ENCODE assay signal across 8 cellular contexts in genomic region chr9:105299190-105299854, GRCh38. TPM values are rescaled to one million over a fixed set of nuclear protein-coding genes. Genes with fewer than 3 reads are reported as not detected.
DNase-seq lines count a peak whose midpoint lies in the region; ATAC-seq, FAIRE-seq and TF ChIP-seq lines count a peak whose summit lies in the region.

No MANE protein-coding gene starts in this region.

- peak overlapping the region; percentile 38 for H3K4me2 ChIP-seq in K562 (ENCODE audit: insufficient read depth, low read length)

- H3K9ac ChIP-seq in K562 (ENCODE audit: insufficient read depth in 1 of 2, low read depth in 2 of 2, low read length in 2 of 2), result no peak overlapping the region

- H3K36me3 ChIP-seq in ACC112 (ENCODE audit: insufficient read depth, low read length) (peaks cover 17% of the 10 kb centered on the region), K562 (ENCODE audit: control insufficient read depth, insufficient read depth, low read length) (no peaks in the 10 kb centered on the region)

- 11% methylated on average over 7 of the region's 7 CpGs for WGBS in K562 (ENCODE audit: insufficient coverage, low coverage, missing lambda C conversion rate)

- TF ChIP-seq RAD21 in K562 (CRISPR knock-in tag; conservative IDR thresholded peaks at IDR 0.05 in 1 of 2, IDR thresholded peaks at IDR 0.05 in 1 of 2), result no peak

- H3K27ac Mint-ChIP-seq in activated T-helper 1 cell treated with anti-CD3 and anti-CD28 coated beads, Interleukin-12 subunit alpha, Interleukin-12 subunit beta, Interleukin-2, Interleukin-4 antibody, amounts not matched to agents 30 ng/mL and 10 ng/mL and 1 ng/mL, durations not matched to agents 14 hours and 24 hours and 36 hours, result no peak overlapping the region

- H3K27me3 Mint-ChIP-seq in activated T-helper 1 cell treated with anti-CD3 and anti-CD28 coated beads, Interleukin-12 subunit alpha, Interleukin-12 subunit beta, Interleukin-2, Interleukin-4 antibody, amounts not matched to agents 30 ng/mL and 10 ng/mL and 1 ng/mL, durations not matched to agents 14 hours and 24 hours and 36 hours (ENCODE audit: insufficient read depth), result peaks cover 2% of the 10 kb centered on the region

- CTCF ChIA-PET in K562 (lab: Yijun Ruan, JAX; ENCODE audit: low intra/inter-chr PET ratio), result no interaction called here
- CTCF ChIA-PET in HEK293T (lab: Yijun Ruan, JAX), result no interaction called here

- H2AFZ ChIP-seq in ACC112 (ENCODE audit: low read length, unreplicated experiment) (peak overlapping the region; percentile 14), K562 (ENCODE audit: low read depth, low read length) (peak overlapping the region; percentile 74)

- H3K9me1 ChIP-seq in K562 (ENCODE audit: control insufficient read depth, insufficient read depth, low read length), result no peaks in the 10 kb centered on the region

- H3K4me3 ChIP-seq in ACC112 (ENCODE audit: low read depth, low read length) (peak overlapping the region; percentile 24; the same call in 1 of the 2 replicates), K562 (no peak overlapping the region)

- H3K4me3 Mint-ChIP-seq in activated T-helper 1 cell treated with anti-CD3 and anti-CD28 coated beads, Interleukin-12 subunit alpha, Interleukin-12 subunit beta, Interleukin-2, Interleukin-4 antibody, amounts not matched to agents 30 ng/mL and 10 ng/mL and 1 ng/mL, durations not matched to agents 14 hours and 24 hours and 36 hours, result no peak overlapping the region

- BruUV-seq in K562 (replicated peaks; lab: Mats Ljungman, UMichigan), result no TSS peak

- H3K4me1 ChIP-seq in ACC112 (ENCODE audit: control insufficient read depth, insufficient read depth, low read length, unreplicated experiment) (peaks cover 50% of the 10 kb centered on the region), K562 (replicated peaks in 1 of 2; ENCODE audit: control insufficient read depth in 2 of 2, insufficient read depth in 2 of 2, low read length in 2 of 2) (peaks cover 0 to 9% of the 10 kb centered on the region in 2 experiments; a peak in 3 of 5 replicates)

- in situ Hi-C loops in K562 (cut with MboI) (no loop called here), GM13977 (cut with MboI; ENCODE audit: low pct_unique_long_range_greater_than_20kb, low sequenced_read_pairs, unreplicated experiment) (no loop called here)

- FAIRE-seq in K562 (lab: Jason Lieb, UNC), result peak; percentile 71

- H3K79me2 ChIP-seq in ACC112 (ENCODE audit: control insufficient read depth, insufficient read depth, low read length, unreplicated experiment) (peaks cover 41% of the 10 kb centered on the region), K562 (ENCODE audit: control insufficient read depth, insufficient read depth, low read length) (no peaks in the 10 kb centered on the region)

- POLR2A ChIA-PET in K562 (lab: Yijun Ruan, JAX) (interaction anchor here (1.0 kb wide), 1 partner anchor 10 kb away, joined by 3 read pairs; no protein-coding TSS in a partner anchor), HEK293T (lab: Yijun Ruan, JAX) (no interaction called here)

- no peak for TF ChIP-seq EP300 in K562 (IDR thresholded peaks at IDR 0.05; ENCODE audit: low read length)

- ATAC-seq in K562 (peak; percentile 81), left colon (peak; percentile 86)

- intact Hi-C loops in K562 (cut with micrococcal nuclease) (no loop called here), left colon (cut with DNase I, micrococcal nuclease) (no loop called here)
- intact Hi-C loops in activated T-helper 1 cell treated with anti-CD3 and anti-CD28 coated beads, Interleukin-12 subunit alpha, Interleukin-12 subunit beta, Interleukin-2, Interleukin-4 antibody, amounts not matched to agents 30 ng/mL and 10 ng/mL and 1 ng/mL, durations not matched to agents 14 hours and 24 hours and 36 hours (cut with micrococcal nuclease), result loop anchor here (5.0 kb wide), 1 partner anchor 63 kb away; no protein-coding TSS in a partner anchor

- DNase-seq in HK-2 (ENCODE audit: unreplicated experiment), result peak; percentile 41
- DNase-seq in K562 (ENCODE audit: extremely low read depth in 1 of 4, low spot score in 3 of 4), result peak; percentile 10 to 65 (median 32)
- no peak for DNase-seq in left colon
- DNase-seq in NCI-H748 (lab: John Stamatoyannopoulos, UW; ENCODE audit: unreplicated experiment), result no peak
- DNase-seq in activated T-helper 1 cell treated with anti-CD3 and anti-CD28 coated beads, Interleukin-12 subunit alpha, Interleukin-12 subunit beta, Interleukin-2, Interleukin-4 antibody, amounts not matched to agents 30 ng/mL and 10 ng/mL and 1 ng/mL, durations not matched to agents 14 hours and 24 hours and 36 hours (ENCODE audit: low spot score), result no peak
- DNase-seq in GM13977 (ENCODE audit: low spot score), result no peak
- DNase-seq in HEK293T (ENCODE audit: extremely low spot score), result no peak

- TF ChIP-seq CTCF in K562 (IDR thresholded peaks at IDR 0.05 in 2 of 3, conservative IDR thresholded peaks at IDR 0.05 in 1 of 3; ENCODE audit: insufficient read depth in 2 of 3, low read depth in 1 of 3, low read length in 3 of 3) (no peak), GM13977 (IDR thresholded peaks at IDR 0.05; ENCODE audit: extremely low read depth, insufficient read depth, missing control alignments) (no peak)

- no peaks in the 10 kb centered on the region for H3K9me3 Mint-ChIP-seq in activated T-helper 1 cell treated with anti-CD3 and anti-CD28 coated beads, Interleukin-12 subunit alpha, Interleukin-12 subunit beta, Interleukin-2, Interleukin-4 antibody, amounts not matched to agents 30 ng/mL and 10 ng/mL and 1 ng/mL, durations not matched to agents 14 hours and 24 hours and 36 hours

- H3K27ac ChIP-seq in ACC112 (ENCODE audit: low read depth, low read length) (peak overlapping the region; percentile 97), K562 (ENCODE audit: extremely low read depth, low read depth, low read length) (peak overlapping the region; percentile 48; the same call in 2 of the 3 replicates)

- TF ChIP-seq POLR2A in K562 (conservative IDR thresholded peaks at IDR 0.05), result no peak

- H3K36me3 Mint-ChIP-seq in activated T-helper 1 cell treated with anti-CD3 and anti-CD28 coated beads, Interleukin-12 subunit alpha, Interleukin-12 subunit beta, Interleukin-2, Interleukin-4 antibody, amounts not matched to agents 30 ng/mL and 10 ng/mL and 1 ng/mL, durations not matched to agents 14 hours and 24 hours and 36 hours (ENCODE audit: low read depth), result no peaks in the 10 kb centered on the region

- H4K20me1 ChIP-seq in K562 (replicated peaks; ENCODE audit: control insufficient read depth, insufficient read depth, low read length), result no peaks in the 10 kb centered on the region

- H3K9me3 ChIP-seq in K562 (replicated peaks; ENCODE audit: control insufficient read depth, insufficient read depth, low read depth, low read length), result no peaks in the 10 kb centered on the region

- peaks cover 11% of the 10 kb centered on the region for H3K4me1 Mint-ChIP-seq in activated T-helper 1 cell treated with anti-CD3 and anti-CD28 coated beads, Interleukin-12 subunit alpha, Interleukin-12 subunit beta, Interleukin-2, Interleukin-4 antibody, amounts not matched to agents 30 ng/mL and 10 ng/mL and 1 ng/mL, durations not matched to agents 14 hours and 24 hours and 36 hours (ENCODE audit: low read depth)

- no peaks in the 10 kb centered on the region for H3K27me3 ChIP-seq in ACC112 (ENCODE audit: insufficient read depth, low read length)
- no peaks in the 10 kb centered on the region for H3K27me3 ChIP-seq in K562 (ENCODE audit: control insufficient read depth in 2 of 2, insufficient read depth in 2 of 2, low read length in 2 of 2)

TF ChIP-seq in K562, 482 proteins besides CTCF, POLR2A, EP300 and RAD21 (continues in another document):
- TF ChIP-seq NR2C2 (CRISPR knock-in tag; IDR thresholded peaks at IDR 0.05), result no peak
- peak; percentile 30; the same call in 1 of the 2 replicates for TF ChIP-seq NR2C2 (tag; IDR thresholded peaks at IDR 0.05)
- 0 out of 2 replicates have a peak, but pooled peaks have one; percentile 33 for TF ChIP-seq SMAD3 (CRISPR knock-in tag; conservative IDR thresholded peaks at IDR 0.05)
- peak; percentile 89 for TF ChIP-seq JUND (IDR thresholded peaks at IDR 0.05; ENCODE audit: borderline replicate concordance, low read depth, low read length)
- TF ChIP-seq JUND (tag; IDR thresholded peaks at IDR 0.05; ENCODE audit: borderline replicate concordance, low read depth, low read length), result peak; percentile 89
- peak; percentile 46; the same call in 1 of the 2 replicates for TF ChIP-seq DPF2 (IDR thresholded peaks at IDR 0.05)

TF ChIP-seq in HEK293T, 16 proteins besides CTCF, POLR2A, EP300 and RAD21 (continues in another document):
- TF ChIP-seq FOXM1 (IDR thresholded peaks at IDR 0.05; ENCODE audit: borderline replicate concordance) (no peak), SP1 (IDR thresholded peaks at IDR 0.05) (no peak), LEF1 (IDR thresholded peaks at IDR 0.05; ENCODE audit: borderline replicate concordance) (no peak), FOXK2 (IDR thresholded peaks at IDR 0.05) (no peak), TARDBP (IDR thresholded peaks at IDR 0.05) (no peak), CTBP1 (IDR thresholded peaks at IDR 0.05; ENCODE audit: borderline replicate concordance) (no peak), SUZ12 (IDR thresholded peaks at IDR 0.05) (no peak), ZNF384 (IDR thresholded peaks at IDR 0.05) (no peak)

RNA-seq across cellular contexts. Expression of gene SLC44A1, which starts 54.9 kb away (rescaled TPM):
- 0.58 and 0.62 TPM in 2 replicates for total RNA-seq in K562 (2011; cell fraction: chromatin; rRNA removed; ENCODE audit: low replicate concordance)
- total RNA-seq in K562 (2011; cell fraction: nucleolus; rRNA removed), result 0.17 and 0.79 TPM in 2 replicates
- total RNA-seq in K562 (2011; cell fraction: nucleoplasm; rRNA removed), result 0.51 and 1.1 TPM in 2 replicates
- total RNA-seq in K562 (2014; rRNA removed) (0.59 and 0.86 TPM in 2 replicates), K562 (2014; rRNA removed; fragmentation: Illumina TruSeq; extraction: Trizol) (0.40 and 0.51 TPM in 2 replicates), K562 (2015; rRNA removed; fragmentation: Illumina TruSeq; extraction: Trizol) (0.29 and 0.34 TPM in 2 replicates), K562 (2021) (0.44 and 0.83 TPM in 2 replicates), left colon (100 to 1,000 TPM; 147 to 157 TPM)
- polyA plus RNA-seq in K562 (2011; rRNA removed) (0.11 and 0.35 TPM in 2 replicates), K562 (2014; fragmentation: Illumina TruSeq; extraction: Trizol) (0.22 and 0.30 TPM in 2 replicates), K562 (2014; fragmentation: Nextera tagmentation; extraction: Ambion mirVana) (under 1 TPM; 0.11 to 0.17 TPM), K562 (2014; rRNA removed) (0.24 and 0.25 TPM in 2 replicates)
- polyA plus RNA-seq in K562 (2011; cell fraction: cytosol; rRNA removed), result 0.19 and 0.27 TPM in 2 replicates
- 0.11 and 0.18 TPM in 2 replicates for polyA plus RNA-seq in K562 (2011; cell fraction: nucleus; rRNA removed)
- polyA plus RNA-seq in K562 (2012), result 0.40 and 0.64 TPM in 2 replicates
- polyA minus RNA-seq in K562 (2011; rRNA and poly(A)+ RNA removed), result 0.36 and 1.3 TPM in 2 replicates
- polyA minus RNA-seq in K562 (2011; cell fraction: cytosol; rRNA and poly(A)+ RNA removed), result 0.10 and 1.2 TPM in 2 replicates
- polyA minus RNA-seq in K562 (2011; cell fraction: nucleus; rRNA and poly(A)+ RNA removed), result 0.13 TPM in 1 of 2 replicates, not detected in the other
- total RNA-seq in activated T-helper 1 cell treated with anti-CD3 and anti-CD28 coated beads, Interleukin-12 subunit alpha, Interleukin-12 subunit beta, Interleukin-2, Interleukin-4 antibody, amounts not matched to agents 30 ng/mL and 10 ng/mL and 1 ng/mL, durations not matched to agents 14 hours and 24 hours and 36 hours, result 3.7 and 3.8 TPM in 2 replicates

Comparison
In these comparisons a context has a peak if more than half of its experiments do, and no peak if none do; other contexts are left out.
1. DNase-seq: peak in HK-2 (single experiment) and K562 (4 of 4); none in left colon (0 of 2), NCI-H748 (single experiment), activated T-helper 1 cell treated with anti-CD3 and anti-CD28 coated beads, Interleukin-12 subunit alpha, Interleukin-12 subunit beta, Interleukin-2, Interleukin-4 antibody, amounts not matched to agents 30 ng/mL and 10 ng/mL and 1 ng/mL, durations not matched to agents 14 hours and 24 hours and 36 hours (single experiment), GM13977 (single experiment) and HEK293T (single experiment).
2. RNA of gene SLC44A1, which starts 54.9 kb away (total RNA-seq): 147 to 157 TPM in left colon; 3.7 to 3.8 TPM in activated T-helper 1 cell treated with anti-CD3 and anti-CD28 coated beads, Interleukin-12 subunit alpha, Interleukin-12 subunit beta, Interleukin-2, Interleukin-4 antibody, amounts not matched to agents 30 ng/mL and 10 ng/mL and 1 ng/mL, durations not matched to agents 14 hours and 24 hours and 36 hours and 0.17 to 1.1 TPM in K562; every median in the first group is over 10 times any median in the second.